ENCODE assay signal across 1 cellular context in genomic region chr6:90610291-90610670, GRCh38.
TF ChIP-seq lines count a peak whose summit lies in the region.

No MANE protein-coding gene starts in this region.

TF ChIP-seq in WTC11, 78 proteins besides CTCF, POLR2A, EP300 and RAD21 (continued from another document):
- TF ChIP-seq STAT6 (CRISPR knock-in tag; conservative IDR thresholded peaks at IDR 0.05; ENCODE audit: low read depth) (no peak), ZNF671 (CRISPR knock-in tag; IDR thresholded peaks at IDR 0.05) (no peak), ZNF219 (CRISPR knock-in tag; IDR thresholded peaks at IDR 0.05; ENCODE audit: borderline replicate concordance) (no peak), TP53 (CRISPR knock-in tag; IDR thresholded peaks at IDR 0.05) (no peak), ERG (CRISPR knock-in tag; IDR thresholded peaks at IDR 0.05) (no peak), ZNF423 (CRISPR knock-in tag; IDR thresholded peaks at IDR 0.05) (no peak)
